Comparison of ENCODE assay signal across 37 cellular contexts in genomic region chr11:12834630-12835029, GRCh38.
"Had no signal": no experiment of that assay in that cellular context is flagged by ENCODE, and none has a peak within 500 bp of the region (broad histone marks: within the 10 kb centered on the region; RNA-seq: fewer than 3 reads in every experiment).

No MANE protein-coding gene starts in this region.

- H3K4me3 Mint-ChIP-seq: activated CD4-positive, alpha-beta memory T cell treated with anti-CD3 and anti-CD28 coated beads for 36 hours; activated CD4-positive, alpha-beta T cell treated with anti-CD3 and anti-CD28 coated beads for 36 hours; activated CD4-positive, alpha-beta T cell treated with anti-CD3 and anti-CD28 coated beads, Interleukin-2, amount 10 ng/mL, durations not matched to agents 24 days and 14 days; activated CD8-positive, alpha-beta memory T cell treated with anti-CD3 and anti-CD28 coated beads, Interleukin-2, amount 10 ng/mL, durations not matched to agents 7 days and 5 days; activated CD8-positive, alpha-beta T cell treated with anti-CD3 and anti-CD28 coated beads, Interleukin-2, amount 10 ng/mL, durations not matched to agents 7 days and 5 days; activated naive CD4-positive, alpha-beta T cell treated with anti-CD3 and anti-CD28 coated beads for 36 hours; activated naive CD4-positive, alpha-beta T cell treated with anti-CD3 and anti-CD28 coated beads, Interleukin-2, amount 50 U/mL, for 24 hours; activated naive CD8-positive, alpha-beta T cell treated with anti-CD3 and anti-CD28 coated beads for 36 hours; activated naive CD8-positive, alpha-beta T cell treated with anti-CD3 and anti-CD28 coated beads, Interleukin-2, amount 50 U/mL, for 24 hours; activated T-helper 1 cell treated with anti-CD3 and anti-CD28 coated beads, Interleukin-12 subunit alpha, Interleukin-12 subunit beta, Interleukin-2, Interleukin-4 antibody, amounts not matched to agents 30 ng/mL and 10 ng/mL and 1 ng/mL, durations not matched to agents 14 hours and 24 hours and 36 hours; T-helper 17 cell; T-helper 2 cell treated with Interferon-gamma antibody and Interleukin-4, amounts not matched to agents 5 μg/mL and 100 μg/mL, for 36 hours had no signal

- DNase-seq: activated CD4-positive, alpha-beta memory T cell treated with anti-CD3 and anti-CD28 coated beads for 36 hours; activated CD4-positive, alpha-beta T cell treated with anti-CD3 and anti-CD28 coated beads for 36 hours; activated CD4-positive, alpha-beta T cell treated with anti-CD3 and anti-CD28 coated beads, Interleukin-2, amount 10 ng/mL, durations not matched to agents 24 days and 14 days; activated CD4-positive, CD25-positive, alpha-beta regulatory T cell; activated CD4-positive, CD25-positive, alpha-beta regulatory T cell treated with anti-CD3 and anti-CD28 coated beads, Interleukin-2, amount 50 U/mL, for 72 hours; activated CD8-positive, alpha-beta memory T cell treated with anti-CD3 and anti-CD28 coated beads, Interleukin-2, amount 10 ng/mL, durations not matched to agents 7 days and 5 days; activated CD8-positive, alpha-beta memory T cell treated with anti-CD3 and anti-CD28 coated beads, Interleukin-2, amount 50 U/mL, for 4 hours; activated CD8-positive, alpha-beta T cell treated with anti-CD3 and anti-CD28 coated beads, Interleukin-2, amount 10 ng/mL, durations not matched to agents 7 days and 5 days; activated effector memory CD4-positive, alpha-beta T cell treated with anti-CD3 and anti-CD28 coated beads, Interleukin-2, amount 50 U/mL, for 16 hours; activated naive CD4-positive, alpha-beta T cell treated with anti-CD3 and anti-CD28 coated beads for 36 hours; activated naive CD8-positive, alpha-beta T cell treated with anti-CD3 and anti-CD28 coated beads for 36 hours; activated naive CD8-positive, alpha-beta T cell treated with anti-CD3 and anti-CD28 coated beads, Interleukin-2, amount 50 U/mL, for 24 hours; activated T-cell treated with anti-CD3 and anti-CD28 coated beads, Interleukin-2, amount 50 U/mL, for 1 hour; activated T-cell treated with anti-CD3 and anti-CD28 coated beads, Interleukin-2, amount 50 U/mL, for 48 hours; amygdala; aorta; body of pancreas; central memory CD4-positive, alpha-beta T cell; cerebellar nuclear complex; colonic mucosa; effector CD8-positive, alpha-beta T cell; foreskin fibroblast; head of caudate nucleus; T-helper 1 cell; T-helper 17 cell; T1000; WERI-Rb-1 had no signal

- H3K36me3 ChIP-seq: adrenal gland, cardiac muscle cell, colonic mucosa, WERI-Rb-1 had no signal

- ATAC-seq: activated CD4-positive, alpha-beta T cell treated with anti-CD3 and anti-CD28 coated beads for 36 hours; activated CD8-positive, alpha-beta memory T cell treated with anti-CD3 and anti-CD28 coated beads, Interleukin-2, amount 10 ng/mL, durations not matched to agents 7 days and 5 days; activated CD8-positive, alpha-beta T cell treated with anti-CD3 and anti-CD28 coated beads, Interleukin-2, amount 10 ng/mL, durations not matched to agents 7 days and 5 days; activated naive CD8-positive, alpha-beta T cell treated with anti-CD3 and anti-CD28 coated beads, Interleukin-2, amount 50 U/mL, for 24 hours; body of pancreas; T-helper 17 cell had no signal

- H3K9me3 ChIP-seq: adrenal gland, body of pancreas, colonic mucosa had no signal

- H3K4me1 Mint-ChIP-seq: activated CD4-positive, alpha-beta T cell treated with anti-CD3 and anti-CD28 coated beads for 36 hours; activated CD4-positive, alpha-beta T cell treated with anti-CD3 and anti-CD28 coated beads, Interleukin-2, amount 10 ng/mL, durations not matched to agents 24 days and 14 days; activated naive CD4-positive, alpha-beta T cell treated with anti-CD3 and anti-CD28 coated beads, Interleukin-2, amount 50 U/mL, for 24 hours; activated naive CD8-positive, alpha-beta T cell treated with anti-CD3 and anti-CD28 coated beads for 36 hours; activated naive CD8-positive, alpha-beta T cell treated with anti-CD3 and anti-CD28 coated beads, Interleukin-2, amount 50 U/mL, for 24 hours; T-helper 17 cell had no signal

- H3K4me3 ChIP-seq: adrenal gland, body of pancreas, cardiac muscle cell, colonic mucosa had no signal

- H3K27ac ChIP-seq: adrenal gland, body of pancreas, cardiac muscle cell, colonic mucosa, epithelial cell of prostate, WERI-Rb-1 had no signal

- H3K27me3 ChIP-seq: adrenal gland, body of pancreas, cardiac muscle cell, colonic mucosa had no signal

- H3K36me3 Mint-ChIP-seq: activated CD4-positive, alpha-beta memory T cell treated with anti-CD3 and anti-CD28 coated beads for 36 hours; activated naive CD8-positive, alpha-beta T cell treated with anti-CD3 and anti-CD28 coated beads for 36 hours had no signal

- FAIRE-seq: endometrium, endothelial cell of umbilical vein, frontal cortex had no signal

- H3K4me1 ChIP-seq: colonic mucosa had no signal

- H3K27ac Mint-ChIP-seq: activated CD4-positive, alpha-beta memory T cell treated with anti-CD3 and anti-CD28 coated beads for 36 hours; activated CD4-positive, alpha-beta T cell treated with anti-CD3 and anti-CD28 coated beads for 36 hours; activated CD4-positive, alpha-beta T cell treated with anti-CD3 and anti-CD28 coated beads, Interleukin-2, amount 10 ng/mL, durations not matched to agents 24 days and 14 days; activated CD8-positive, alpha-beta memory T cell treated with anti-CD3 and anti-CD28 coated beads, Interleukin-2, amount 10 ng/mL, durations not matched to agents 7 days and 5 days; activated CD8-positive, alpha-beta T cell treated with anti-CD3 and anti-CD28 coated beads, Interleukin-2, amount 10 ng/mL, durations not matched to agents 7 days and 5 days; activated naive CD4-positive, alpha-beta T cell treated with anti-CD3 and anti-CD28 coated beads for 36 hours; activated naive CD4-positive, alpha-beta T cell treated with anti-CD3 and anti-CD28 coated beads, Interleukin-2, amount 50 U/mL, for 24 hours; activated naive CD8-positive, alpha-beta T cell treated with anti-CD3 and anti-CD28 coated beads for 36 hours; activated naive CD8-positive, alpha-beta T cell treated with anti-CD3 and anti-CD28 coated beads, Interleukin-2, amount 50 U/mL, for 24 hours; activated T-helper 1 cell treated with anti-CD3 and anti-CD28 coated beads, Interleukin-12 subunit alpha, Interleukin-12 subunit beta, Interleukin-2, Interleukin-4 antibody, amounts not matched to agents 30 ng/mL and 10 ng/mL and 1 ng/mL, durations not matched to agents 14 hours and 24 hours and 36 hours; activated T-helper 2 cell treated with anti-CD3 and anti-CD28 coated beads, Interferon-gamma antibody, Interleukin-2, Interleukin-4, amounts not matched to agents 10 μg/mL and 5 μg/mL and 100 μg/mL, durations not matched to agents 14 hours and 24 hours and 36 hours; T-helper 17 cell; T-helper 2 cell treated with Interferon-gamma antibody and Interleukin-4, amounts not matched to agents 5 μg/mL and 100 μg/mL, for 36 hours had no signal

- H3K9me3 Mint-ChIP-seq: activated CD4-positive, alpha-beta memory T cell treated with anti-CD3 and anti-CD28 coated beads for 36 hours; activated CD4-positive, alpha-beta T cell treated with anti-CD3 and anti-CD28 coated beads, Interleukin-2, amount 10 ng/mL, durations not matched to agents 24 days and 14 days; activated naive CD4-positive, alpha-beta T cell treated with anti-CD3 and anti-CD28 coated beads for 36 hours; activated naive CD4-positive, alpha-beta T cell treated with anti-CD3 and anti-CD28 coated beads, Interleukin-2, amount 50 U/mL, for 24 hours; activated naive CD8-positive, alpha-beta T cell treated with anti-CD3 and anti-CD28 coated beads for 36 hours; activated naive CD8-positive, alpha-beta T cell treated with anti-CD3 and anti-CD28 coated beads, Interleukin-2, amount 50 U/mL, for 24 hours; activated T-helper 1 cell treated with anti-CD3 and anti-CD28 coated beads, Interleukin-12 subunit alpha, Interleukin-12 subunit beta, Interleukin-2, Interleukin-4 antibody, amounts not matched to agents 30 ng/mL and 10 ng/mL and 1 ng/mL, durations not matched to agents 14 hours and 24 hours and 36 hours; activated T-helper 2 cell treated with anti-CD3 and anti-CD28 coated beads, Interferon-gamma antibody, Interleukin-2, Interleukin-4, amounts not matched to agents 10 μg/mL and 5 μg/mL and 100 μg/mL, durations not matched to agents 14 hours and 24 hours and 36 hours; T-helper 2 cell treated with Interferon-gamma antibody and Interleukin-4, amounts not matched to agents 5 μg/mL and 100 μg/mL, for 36 hours had no signal
